Comparison of ENCODE assay signal across 31 cellular contexts in the genomic region with DNA sequence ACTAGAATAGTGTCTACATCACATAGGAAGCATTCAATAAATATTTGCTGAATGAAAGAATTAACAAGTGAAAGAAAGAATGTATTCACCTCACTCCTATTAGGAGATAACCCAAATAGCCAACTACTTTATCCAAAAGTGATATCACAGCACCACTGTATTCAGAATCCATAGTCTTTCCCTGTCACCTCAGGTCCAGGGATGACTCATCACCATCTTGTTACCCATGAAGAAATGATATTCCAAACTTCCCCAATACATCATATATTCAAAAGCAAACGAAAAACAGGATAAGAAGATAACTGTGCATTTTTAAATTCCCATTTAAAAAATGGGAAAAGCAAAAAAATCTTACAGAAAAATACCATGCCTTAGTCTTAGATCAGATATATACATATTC. TPM values are rescaled to one million over a fixed set of nuclear protein-coding genes. Genes with fewer than 3 reads are reported as not detected.
"Had no signal": no experiment of that assay in that cellular context is flagged by ENCODE, and none has a peak within 500 bp of the region (broad histone marks: within the 10 kb centered on the region; RNA-seq: fewer than 3 reads in every experiment).

No MANE protein-coding gene starts in this region.

- ATAC-seq: activated CD8-positive, alpha-beta T cell treated with anti-CD3 and anti-CD28 coated beads for 36 hours; activated naive CD8-positive, alpha-beta T cell treated with anti-CD3 and anti-CD28 coated beads, Interleukin-2, amount 50 U/mL, for 24 hours; activated T-cell treated with anti-CD3 and anti-CD28 coated beads, Interleukin-2, amount 50 U/mL, for 4 hours; activated T-cell treated with anti-CD3 and anti-CD28 coated beads, Interleukin-2, amount 50 U/mL, for 72 hours; activated T-helper 17 cell treated with anti-CD3 and anti-CD28 coated beads, Interleukin-2, amount 50 U/mL, for 72 hours had no signal

- DNase-seq: activated B cell treated with CpG ODN at 0.5 μM for 24 hours; activated CD4-positive, alpha-beta memory T cell treated with anti-CD3 and anti-CD28 coated beads for 36 hours; activated CD4-positive, alpha-beta T cell treated with anti-CD3 and anti-CD28 coated beads for 4 hours; activated CD4-positive, alpha-beta T cell treated with anti-CD3 and anti-CD28 coated beads, Interleukin-2, amount 10 ng/mL, durations not matched to agents 24 days and 14 days; activated CD4-positive, alpha-beta T cell treated with anti-CD3 and anti-CD28 coated beads, Interleukin-2, amount 50 U/mL, for 1 hour; activated CD4-positive, alpha-beta T cell treated with anti-CD3 and anti-CD28 coated beads, Interleukin-2, amount 50 U/mL, for 4 hours; activated CD4-positive, CD25-positive, alpha-beta regulatory T cell treated with anti-CD3 and anti-CD28 coated beads, Interleukin-2, amount 50 U/mL, for 72 hours; activated CD8-positive, alpha-beta memory T cell treated with anti-CD3 and anti-CD28 coated beads, Interleukin-2, amount 50 U/mL, for 4 hours; activated CD8-positive, alpha-beta T cell treated with anti-CD3 and anti-CD28 coated beads for 36 hours; activated effector memory CD4-positive, alpha-beta T cell treated with anti-CD3 and anti-CD28 coated beads, Interleukin-2, amount 50 U/mL, for 16 hours; activated gamma-delta T cell treated with Interleukin-2 at 50 U/mL for 16 hours; activated naive CD4-positive, alpha-beta T cell; activated naive CD4-positive, alpha-beta T cell treated with anti-CD3 and anti-CD28 coated beads, Interleukin-2, amount 10 ng/mL, durations not matched to agents 7 days and 5 days; activated naive CD8-positive, alpha-beta T cell treated with anti-CD3 and anti-CD28 coated beads, Interleukin-2, amount 10 ng/mL, durations not matched to agents 7 days and 5 days; activated naive CD8-positive, alpha-beta T cell treated with anti-CD3 and anti-CD28 coated beads, Interleukin-2, amount 50 U/mL, for 24 hours; activated T-cell treated with anti-CD3 and anti-CD28 coated beads for 4 hours; activated T-cell treated with anti-CD3 and anti-CD28 coated beads, Interleukin-2, amount 50 U/mL, for 1 hour; activated T-cell treated with anti-CD3 and anti-CD28 coated beads, Interleukin-2, amount 50 U/mL, for 4 hours; activated T-cell treated with anti-CD3 and anti-CD28 coated beads, Interleukin-2, amount 50 U/mL, for 72 hours; amygdala; anterior cingulate cortex; caudate nucleus; cerebellar nuclear complex; T-helper 2 cell; T-helper 9 cell had no signal

- H3K9me3 ChIP-seq: ascending aorta had no signal

- H3K4me3 ChIP-seq: ascending aorta, cardiac muscle cell had no signal

- H3K27ac ChIP-seq: ascending aorta, cardiac muscle cell, VCaP had no signal

- H3K36me3 ChIP-seq: cardiac muscle cell had no signal

- H3K27me3 ChIP-seq: ascending aorta, cardiac muscle cell had no signal

- H3K4me1 ChIP-seq: ascending aorta had no signal

- FAIRE-seq: bronchial epithelial cell, TTC549 had no signal

RNA-seq across cellular contexts. Expression of gene GPR137C, which starts 39.4 kb away (rescaled TPM):
- total RNA-seq: ascending aorta had no signal
